In genomic region chr1:32316906-32317282, GRCh38 we compare ENCODE assay signal across 16 cellular contexts. TPM values are rescaled to one million over a fixed set of nuclear protein-coding genes. Genes with fewer than 3 reads are reported as not detected.
DNase-seq lines count a peak whose midpoint lies in the region; ATAC-seq and TF ChIP-seq lines count a peak whose summit lies in the region.
"Had no signal": no experiment of that assay in that cellular context is flagged by ENCODE, and none has a peak within 500 bp of the region (broad histone marks: within the 10 kb centered on the region; RNA-seq: fewer than 3 reads in every experiment).

No MANE protein-coding gene starts in this region.

- H3K27me3 Mint-ChIP-seq in activated CD4-positive, alpha-beta T cell treated with anti-CD3 and anti-CD28 coated beads, Interleukin-2, amount 10 ng/mL, durations not matched to agents 24 days and 14 days = no peaks in the 10 kb centered on the region
- H3K27me3 Mint-ChIP-seq in naive B cell = no peaks in the 10 kb centered on the region
- H3K27me3 Mint-ChIP-seq: activated naive CD4-positive, alpha-beta T cell treated with anti-CD3 and anti-CD28 coated beads, Interleukin-2, amount 10 ng/mL, durations not matched to agents 7 days and 5 days had no signal

- H3K4me3 ChIP-seq in OCI-LY3 (ENCODE audit: low read length) = no peak overlapping the region
- H3K4me3 ChIP-seq: SK-N-MC had no signal

- intact Hi-C loops in activated CD4-positive, alpha-beta T cell treated with anti-CD3 and anti-CD28 coated beads, Interleukin-2, amount 10 ng/mL, durations not matched to agents 24 days and 14 days (cut with micrococcal nuclease) = no loop called here

- H3K4me1 Mint-ChIP-seq in activated CD4-positive, alpha-beta T cell treated with anti-CD3 and anti-CD28 coated beads, Interleukin-2, amount 10 ng/mL, durations not matched to agents 24 days and 14 days = peaks cover 22% of the 10 kb centered on the region
- peaks cover 35 to 75% (median 63%) of the 10 kb centered on the region in 3 donors for H3K4me1 Mint-ChIP-seq in naive B cell

- H3K36me3 ChIP-seq in OCI-LY3 (replicated peaks; ENCODE audit: low read depth, low read length) = peaks cover 19% of the 10 kb centered on the region

- H4K20me1 ChIP-seq in OCI-LY3 (ENCODE audit: insufficient read depth, low read length) = peaks cover 3% of the 10 kb centered on the region; the same call in 1 of the 2 replicates

- no peak overlapping the region for H3K27ac ChIP-seq in OCI-LY3 (ENCODE audit: low read length)
- H3K27ac ChIP-seq: HL-60 had no signal

- no peaks in the 10 kb centered on the region for H3K9me3 ChIP-seq in OCI-LY3 (ENCODE audit: insufficient read depth, low read length)

- no peak overlapping the region for H3K9ac ChIP-seq in OCI-LY3 (ENCODE audit: low read length)

- DNase-seq in activated CD4-positive, alpha-beta T cell treated with anti-CD3 and anti-CD28 coated beads, Interleukin-2, amount 10 ng/mL, durations not matched to agents 24 days and 14 days = no peak
- no peak for DNase-seq in activated CD4-positive, alpha-beta T cell treated with anti-CD3 and anti-CD28 coated beads for 4 hours
- peak; percentile 51 for DNase-seq in naive B cell
- DNase-seq in DMS 273 treated with DMSO at 0.1 percent for 48 hours (lab: John Stamatoyannopoulos, UW) = no peak
- DNase-seq in medulla oblongata (ENCODE audit: extremely low spot score) = no peak
- DNase-seq: 8988T; activated naive CD4-positive, alpha-beta T cell treated with anti-CD3 and anti-CD28 coated beads, Interleukin-2, amount 10 ng/mL, durations not matched to agents 7 days and 5 days; effector memory CD4-positive, alpha-beta T cell; NCI-H1417 treated with DMSO at 0.1 percent for 48 hours; NCI-H446 treated with DMSO at 0.1 percent for 48 hours had no signal

- H3K9me3 Mint-ChIP-seq in activated CD4-positive, alpha-beta T cell treated with anti-CD3 and anti-CD28 coated beads, Interleukin-2, amount 10 ng/mL, durations not matched to agents 24 days and 14 days = no peaks in the 10 kb centered on the region
- no peaks in the 10 kb centered on the region for H3K9me3 Mint-ChIP-seq in naive B cell
- H3K9me3 Mint-ChIP-seq: activated naive CD4-positive, alpha-beta T cell treated with anti-CD3 and anti-CD28 coated beads, Interleukin-2, amount 10 ng/mL, durations not matched to agents 7 days and 5 days had no signal

- H2AFZ ChIP-seq in OCI-LY3 (ENCODE audit: low read depth, low read length) = no peak overlapping the region

- H3K79me2 ChIP-seq in OCI-LY3 (ENCODE audit: low read length) = peaks cover 22% of the 10 kb centered on the region

- no peaks in the 10 kb centered on the region for H3K27me3 ChIP-seq in OCI-LY3 (ENCODE audit: low read depth, low read length)

- no peak overlapping the region for H3K4me3 Mint-ChIP-seq in activated CD4-positive, alpha-beta T cell treated with anti-CD3 and anti-CD28 coated beads, Interleukin-2, amount 10 ng/mL, durations not matched to agents 24 days and 14 days
- H3K4me3 Mint-ChIP-seq in naive B cell = peak overlapping the region; percentile 28 to 85 (median 74)
- H3K4me3 Mint-ChIP-seq: activated naive CD4-positive, alpha-beta T cell treated with anti-CD3 and anti-CD28 coated beads, Interleukin-2, amount 10 ng/mL, durations not matched to agents 7 days and 5 days had no signal

- H3K4me2 ChIP-seq in OCI-LY3 (ENCODE audit: low read length) = peak overlapping the region; percentile 49; the same call in 1 of the 2 replicates

- H3K27ac Mint-ChIP-seq in activated CD4-positive, alpha-beta T cell treated with anti-CD3 and anti-CD28 coated beads, Interleukin-2, amount 10 ng/mL, durations not matched to agents 24 days and 14 days = peak overlapping the region; percentile 5
- peak overlapping the region; percentile 84 to 98 (median 92) for H3K27ac Mint-ChIP-seq in naive B cell

- peaks cover 9% of the 10 kb centered on the region for H3K4me1 ChIP-seq in OCI-LY3 (ENCODE audit: low read length)

- H3K36me3 Mint-ChIP-seq in activated CD4-positive, alpha-beta T cell treated with anti-CD3 and anti-CD28 coated beads, Interleukin-2, amount 10 ng/mL, durations not matched to agents 24 days and 14 days (ENCODE audit: low read depth) = peaks cover 35% of the 10 kb centered on the region
- H3K36me3 Mint-ChIP-seq in naive B cell = peaks cover 6 to 8% of the 10 kb centered on the region in 2 donors

- no peak for TF ChIP-seq CTCF in OCI-LY3 (IDR thresholded peaks at IDR 0.05; ENCODE audit: low read depth, low read length)

- ATAC-seq in GM21360 (IDR thresholded peaks at IDR 0.05; ENCODE audit: unreplicated experiment) (peak; percentile 5), naive B cell (ENCODE audit: low read depth in 2 of 2) (peak; percentile 80 to 87), GM18868 (IDR thresholded peaks at IDR 0.05; ENCODE audit: unreplicated experiment) (no peak)

RNA-seq across cellular contexts. Expression of gene MARCKSL1, which starts 19.1 kb away (rescaled TPM):
- total RNA-seq in activated CD4-positive, alpha-beta T cell treated with anti-CD3 and anti-CD28 coated beads, Interleukin-2, amount 10 ng/mL, durations not matched to agents 24 days and 14 days = 34.8 and 36.6 TPM in 2 replicates
- 100 to 1,000 TPM; 171 to 297 (median 207) TPM for polyA plus RNA-seq in naive B cell (ENCODE audit: low read depth in 6 of 6)

RNA-seq across cellular contexts. Expression of gene HDAC1, which starts 25.0 kb away (rescaled TPM):
- total RNA-seq in activated CD4-positive, alpha-beta T cell treated with anti-CD3 and anti-CD28 coated beads, Interleukin-2, amount 10 ng/mL, durations not matched to agents 24 days and 14 days = 181 and 184 TPM in 2 replicates
- 100 to 1,000 TPM; 179 to 253 (median 204) TPM for polyA plus RNA-seq in naive B cell (ENCODE audit: low read depth in 6 of 6)

RNA-seq across cellular contexts. Expression of gene FAM229A, which starts 45.4 kb away (rescaled TPM):
- 4.2 and 4.4 TPM in 2 replicates for total RNA-seq in activated CD4-positive, alpha-beta T cell treated with anti-CD3 and anti-CD28 coated beads, Interleukin-2, amount 10 ng/mL, durations not matched to agents 24 days and 14 days
- polyA plus RNA-seq in naive B cell (ENCODE audit: low read depth in 6 of 6) = 1 to 10 TPM in 1 of 6 donors, under 1 TPM in 4, not detected in 1; 0.24 to 1.2 (median 0.53) TPM

RNA-seq across cellular contexts. Expression of gene TSSK3, which starts 45.4 kb away (rescaled TPM):
- total RNA-seq in activated CD4-positive, alpha-beta T cell treated with anti-CD3 and anti-CD28 coated beads, Interleukin-2, amount 10 ng/mL, durations not matched to agents 24 days and 14 days = 1.0 and 2.3 TPM in 2 replicates
- polyA plus RNA-seq in naive B cell (ENCODE audit: low read depth in 6 of 6) = 1 to 10 TPM in 3 of 6 donors, under 1 TPM in 3; 0.30 to 4.8 (median 0.94) TPM
- total RNA-seq: temporal lobe had no signal
